Comparison of ENCODE assay signal across 23 cellular contexts in genomic region chr2:121187922-121188411, GRCh38.
DNase-seq lines count a peak whose midpoint lies in the region; ATAC-seq and TF ChIP-seq lines count a peak whose summit lies in the region.
"Had no signal": no experiment of that assay in that cellular context is flagged by ENCODE, and none has a peak within 500 bp of the region (broad histone marks: within the 10 kb centered on the region; RNA-seq: fewer than 3 reads in every experiment).

No MANE protein-coding gene starts in this region.

- no peak overlapping the region for H3T11ph ChIP-seq in H9 (ENCODE audit: low read length)

- no peak overlapping the region for H3K4ac ChIP-seq in H9 (ENCODE audit: low read depth, low read length)

- no peak overlapping the region for H3K14ac ChIP-seq in H9 (ENCODE audit: insufficient read depth, low read length)

- no peaks in the 10 kb centered on the region for H3K27me3 ChIP-seq in BLaER1 treated with 17β-estradiol and CSF1 and Interleukin-3, amounts not matched to agents 10 nM and 100 nM
- no peaks in the 10 kb centered on the region for H3K27me3 ChIP-seq in H9 (ENCODE audit: insufficient read depth, low read length)
- no peaks in the 10 kb centered on the region for H3K27me3 ChIP-seq in sigmoid colon
- no peaks in the 10 kb centered on the region for H3K27me3 ChIP-seq in ovary
- H3K27me3 ChIP-seq: SJCRH30 had no signal

- no peak overlapping the region for H2BK5ac ChIP-seq in H9 (ENCODE audit: insufficient read length, low read length)

- no peaks in the 10 kb centered on the region for H3K9me3 ChIP-seq in BLaER1 treated with 17β-estradiol and CSF1 and Interleukin-3, amounts not matched to agents 10 nM and 100 nM (replicated peaks in 1 of 11)
- no peaks in the 10 kb centered on the region for H3K9me3 ChIP-seq in H9 (ENCODE audit: control insufficient read depth, low read depth, low read length)
- no peaks in the 10 kb centered on the region for H3K9me3 ChIP-seq in sigmoid colon
- no peaks in the 10 kb centered on the region for H3K9me3 ChIP-seq in ovary
- H3K9me3 ChIP-seq: SJCRH30 had no signal

- peak; percentile 10 for DNase-seq in H9
- DNase-seq in mesenteric fat pad (ENCODE audit: low spot score) = peak; percentile 81
- peak; percentile 27 for DNase-seq in sigmoid colon
- DNase-seq in activated T-cell treated with anti-CD3 and anti-CD28 coated beads, Interleukin-2, amount 50 U/mL, for 4 hours = no peak
- DNase-seq in SIG-M5 treated with dmso at 0.1 percent for 504 hours (lab: John Stamatoyannopoulos, UW; ENCODE audit: unreplicated experiment) = no peak
- DNase-seq in activated naive CD4-positive, alpha-beta T cell (lab: John Stamatoyannopoulos, UW) = no peak
- DNase-seq in ovary = no peak
- DNase-seq: C1 segment of cervical spinal cord, DMS53, GDM1, KG1, NCI-H1105 treated with DMSO at 0.1 percent for 48 hours, NCI-H1694, NCI-H2081, NCI-H2171, NCI-H345, NCI-H524, NCI-H774, SJCRH30 had no signal

- no peak overlapping the region for H2BK12ac ChIP-seq in H9 (ENCODE audit: insufficient read length, low read depth, low read length)

- H2AK5ac ChIP-seq in H9 (ENCODE audit: insufficient read length, low read length) = no peak overlapping the region

- no peak overlapping the region for H2BK120ac ChIP-seq in H9 (ENCODE audit: low read depth, low read length, poor library complexity, severe bottlenecking)

- no peak for TF ChIP-seq EP300 in sigmoid colon (IDR thresholded peaks at IDR 0.05)
- no peak for TF ChIP-seq EP300 in ovary (IDR thresholded peaks at IDR 0.05)

- intact Hi-C loops in sigmoid colon (cut with DNase I) = no loop called here
- intact Hi-C loops in ovary (cut with DNase I) = no loop called here

- no peak overlapping the region for H3K4me3 Mint-ChIP-seq in H9
- H3K4me3 Mint-ChIP-seq in activated T-cell treated with anti-CD3 and anti-CD28 coated beads, Interleukin-2, amount 50 U/mL, for 4 hours = no peak overlapping the region
- H3K4me3 Mint-ChIP-seq: GM23338 had no signal

- H4K20me1 ChIP-seq in BLaER1 treated with 17β-estradiol and CSF1 and Interleukin-3, amounts not matched to agents 10 nM and 100 nM = no peaks in the 10 kb centered on the region
- H4K20me1 ChIP-seq in H9 (ENCODE audit: control insufficient read depth, insufficient read depth, insufficient read length) = no peaks in the 10 kb centered on the region

- H3K27ac ChIP-seq in BLaER1 treated with 17β-estradiol and CSF1 and Interleukin-3, amounts not matched to agents 10 nM and 100 nM = peak overlapping the region in 8 of 11 experiments; percentile 18 to 78 (median 56); a peak in 13 of 22 replicates
- H3K27ac ChIP-seq in H9 (ENCODE audit: insufficient read length, low read depth, low read length) (no peak overlapping the region), sigmoid colon (no peak overlapping the region), ovary (no peak overlapping the region)
- H3K27ac ChIP-seq: SJCRH30 had no signal

- H2BK15ac ChIP-seq in H9 (ENCODE audit: low read depth, low read length) = no peak overlapping the region

- no peaks in the 10 kb centered on the region for H3K36me3 ChIP-seq in BLaER1 treated with 17β-estradiol and CSF1 and Interleukin-3, amounts not matched to agents 10 nM and 100 nM
- H3K36me3 ChIP-seq in sigmoid colon (no peaks in the 10 kb centered on the region), ovary (no peaks in the 10 kb centered on the region)
- H3K36me3 ChIP-seq: SJCRH30 had no signal

- no peak overlapping the region for H3K18ac ChIP-seq in H9 (ENCODE audit: insufficient read length, low read depth, low read length)

- H3K9me3 Mint-ChIP-seq in H9 = no peaks in the 10 kb centered on the region
- H3K9me3 Mint-ChIP-seq in activated T-cell treated with anti-CD3 and anti-CD28 coated beads, Interleukin-2, amount 50 U/mL, for 4 hours = no peaks in the 10 kb centered on the region
- H3K9me3 Mint-ChIP-seq: GM23338 had no signal

- H2BK20ac ChIP-seq in H9 (ENCODE audit: low read depth, low read length, poor library complexity, severe bottlenecking) = no peak overlapping the region

- H3K27me3 Mint-ChIP-seq in H9 (ENCODE audit: low read depth) = peaks cover 7% of the 10 kb centered on the region
- H3K27me3 Mint-ChIP-seq in activated T-cell treated with anti-CD3 and anti-CD28 coated beads, Interleukin-2, amount 50 U/mL, for 4 hours (ENCODE audit: low read depth) = no peaks in the 10 kb centered on the region

- no peak overlapping the region for H3K23ac ChIP-seq in H9 (ENCODE audit: insufficient read length, low read depth, low read length)

- no peak overlapping the region for H4K5ac ChIP-seq in H9 (ENCODE audit: insufficient read length, low read depth, low read length)

- TF ChIP-seq CTCF in H9 (conservative IDR thresholded peaks at IDR 0.05) (no peak), sigmoid colon (IDR thresholded peaks at IDR 0.05) (no peak), ovary (IDR thresholded peaks at IDR 0.05) (no peak)

- TF ChIP-seq POLR2A in sigmoid colon (IDR thresholded peaks at IDR 0.05) = no peak
- no peak for TF ChIP-seq POLR2A in ovary (IDR thresholded peaks at IDR 0.05)

- H3K9ac ChIP-seq in BLaER1 treated with 17β-estradiol and CSF1 and Interleukin-3, amounts not matched to agents 10 nM and 100 nM = peak overlapping the region in 2 of 11 experiments; percentile 21 to 29; a peak in 1 of 22 replicates
- H3K9ac ChIP-seq in H9 (ENCODE audit: extremely low read depth, insufficient read length, low read length) = no peak overlapping the region

- WGBS in H9 (ENCODE audit: extremely low coverage, insufficient read length, low lambda C conversion rate) = no CpG with 5 or more reads among the region's 6 CpGs
- 63 to 83% methylated on average over 6 of the region's 6 CpGs for WGBS in sigmoid colon, 2 donors
- 39 to 48% (median 45%) methylated on average over 6 of the region's 6 CpGs for WGBS in ovary, 3 donors

- H4K8ac ChIP-seq in H9 (replicated peaks; ENCODE audit: insufficient read length, low read depth, low read length) = no peak overlapping the region

- H3K79me1 ChIP-seq in H9 (ENCODE audit: insufficient read depth, low read depth, low read length, poor library complexity, severe bottlenecking) = no peaks in the 10 kb centered on the region

- H4K91ac ChIP-seq in H9 (ENCODE audit: insufficient read length, low read depth, low read length) = no peak overlapping the region

- peak overlapping the region in 1 of 3 experiments; percentile 41; a peak in 2 of 7 replicates for H3K27ac Mint-ChIP-seq in H9
- H3K27ac Mint-ChIP-seq: GM23338 had no signal

- no peaks in the 10 kb centered on the region for H3K23me2 ChIP-seq in H9 (ENCODE audit: insufficient read length, low read depth, low read length, poor library complexity, severe bottlenecking)

- peaks cover 33 to 60% (median 52%) of the 10 kb centered on the region in 10 experiments for H3K4me1 ChIP-seq in BLaER1 treated with 17β-estradiol and CSF1 and Interleukin-3, amounts not matched to agents 10 nM and 100 nM
- no peaks in the 10 kb centered on the region for H3K4me1 ChIP-seq in H9 (ENCODE audit: insufficient read depth, low read length)
- no peaks in the 10 kb centered on the region for H3K4me1 ChIP-seq in sigmoid colon
- H3K4me1 ChIP-seq in ovary (ENCODE audit: insufficient read depth) = no peaks in the 10 kb centered on the region

- H3K36me3 Mint-ChIP-seq in H9 (ENCODE audit: insufficient read depth in 1 of 3, low read depth in 3 of 3) = no peaks in the 10 kb centered on the region; a peak in 1 of 7 replicates
- no peaks in the 10 kb centered on the region for H3K36me3 Mint-ChIP-seq in activated T-cell treated with anti-CD3 and anti-CD28 coated beads, Interleukin-2, amount 50 U/mL, for 4 hours (ENCODE audit: insufficient read depth)

- H3K4me1 Mint-ChIP-seq in H9 = peaks cover 5 to 6% of the 10 kb centered on the region in 2 experiments
- no peaks in the 10 kb centered on the region for H3K4me1 Mint-ChIP-seq in activated T-cell treated with anti-CD3 and anti-CD28 coated beads, Interleukin-2, amount 50 U/mL, for 4 hours (ENCODE audit: low read depth)

- ATAC-seq in activated T-cell treated with anti-CD3 and anti-CD28 coated beads, Interleukin-2, amount 50 U/mL, for 4 hours = no peak
- ATAC-seq: GM23338, HCT116, Panc1 had no signal

- H3K4me3 ChIP-seq in BLaER1 treated with 17β-estradiol and CSF1 and Interleukin-3, amounts not matched to agents 10 nM and 100 nM = no peak overlapping the region
- H3K4me3 ChIP-seq in sigmoid colon (no peak overlapping the region), ovary (no peak overlapping the region)
- H3K4me3 ChIP-seq: GM23338, SJCRH30 had no signal

- peak overlapping the region; percentile 73 to 82 (median 77) for H3K4me2 ChIP-seq in BLaER1 treated with 17β-estradiol and CSF1 and Interleukin-3, amounts not matched to agents 10 nM and 100 nM
- H3K4me2 ChIP-seq in H9 (ENCODE audit: insufficient read depth, insufficient read length, low read length) = no peak overlapping the region
- H3K4me2 ChIP-seq: GM23338 had no signal

- H3K79me2 ChIP-seq in H9 (ENCODE audit: insufficient read depth, low read length) = no peaks in the 10 kb centered on the region

- no peak overlapping the region for H2AFZ ChIP-seq in H9 (ENCODE audit: low read length)
- H2AFZ ChIP-seq: GM23338 had no signal

- no peak overlapping the region for H3K56ac ChIP-seq in H9 (ENCODE audit: insufficient read length, low read depth, low read length)

Comparison
In these comparisons a context has a peak if more than half of its experiments do, and no peak if none do; other contexts are left out.
1. H3K27ac ChIP-seq: peak in BLaER1 treated with 17β-estradiol and CSF1 and Interleukin-3, amounts not matched to agents 10 nM and 100 nM (8 of 11); none in H9 (single experiment), sigmoid colon (0 of 4) and ovary (0 of 2).
2. DNase-seq: peak in H9 (single experiment), mesenteric fat pad (single experiment) and sigmoid colon (single experiment); none in activated T-cell treated with anti-CD3 and anti-CD28 coated beads, Interleukin-2, amount 50 U/mL, for 4 hours (single experiment), SIG-M5 treated with dmso at 0.1 percent for 504 hours (single experiment), activated naive CD4-positive, alpha-beta T cell (0 of 4) and ovary (0 of 5).